Comparison of ENCODE assay signal across 2 cellular contexts in genomic region chr21:45133574-45134278, GRCh38.
TF ChIP-seq lines count a peak whose summit lies in the region.

No MANE protein-coding gene starts in this region.

TF ChIP-seq in H1, 55 proteins besides CTCF, POLR2A, EP300 and RAD21:
- TF ChIP-seq KDM1A (IDR thresholded peaks at IDR 0.05; ENCODE audit: borderline replicate concordance, low read length) = peak; percentile 13; the same call in 1 of the 2 replicates
TF ChIP-seq in H1: peak in this region for 1; not testable (repeated sequence) for 54.

TF ChIP-seq in HepG2, 621 proteins besides CTCF, POLR2A, EP300 and RAD21:
- peak; percentile 80 for TF ChIP-seq HNRNPL (IDR thresholded peaks at IDR 0.05; ENCODE audit: low read depth, low read length)
